In genomic region chr20:41094656-41095055, GRCh38 we compare ENCODE assay signal across 9 cellular contexts. TPM values are rescaled to one million over a fixed set of nuclear protein-coding genes. Genes with fewer than 3 reads are reported as not detected.
A peak's percentile ranks its signal among the peaks of the same experiment; 100 is the strongest.
DNase-seq lines count a peak whose midpoint lies in the region; ATAC-seq and TF ChIP-seq lines count a peak whose summit lies in the region.
"Had no signal": no experiment of that assay in that cellular context is flagged by ENCODE, and none has a peak within 500 bp of the region (broad histone marks: within the 10 kb centered on the region; RNA-seq: fewer than 3 reads in every experiment).

No MANE protein-coding gene starts in this region.

- no peaks in the 10 kb centered on the region for H3K27me3 ChIP-seq in right cardiac atrium (ENCODE audit: control insufficient read depth, insufficient read depth)
- no peaks in the 10 kb centered on the region for H3K27me3 ChIP-seq in upper lobe of right lung
- H3K27me3 ChIP-seq: upper lobe of left lung had no signal

- H3K4me1 ChIP-seq in right cardiac atrium (ENCODE audit: control insufficient read depth, insufficient read depth, low read length) = no peaks in the 10 kb centered on the region
- H3K4me1 ChIP-seq in upper lobe of right lung = no peaks in the 10 kb centered on the region

- H3K4me3 ChIP-seq in right cardiac atrium (ENCODE audit: low read length) = no peak overlapping the region
- no peak overlapping the region for H3K4me3 ChIP-seq in upper lobe of right lung
- H3K4me3 ChIP-seq: upper lobe of left lung had no signal

- ATAC-seq in right cardiac atrium (peak; percentile 28 to 30), upper lobe of right lung (peak; percentile 14), HG03521 (IDR thresholded peaks at IDR 0.05; ENCODE audit: unreplicated experiment) (no peak), GM21723 (IDR thresholded peaks at IDR 0.05; ENCODE audit: unreplicated experiment) (no peak)

- H3K27ac ChIP-seq in VCaP (peak overlapping the region; percentile 12; the same call in 1 of the 2 replicates), right cardiac atrium (ENCODE audit: low read length) (no peak overlapping the region), upper lobe of right lung (no peak overlapping the region)

- intact Hi-C loops in right cardiac atrium (cut with DNase I) = loop anchor here in 3 of 4 donors (2.0 to 5.0 kb wide), 5 partner anchors 102 to 127 kb away; no protein-coding TSS in a partner anchor
- intact Hi-C loops in upper lobe of right lung (cut with DNase I) = loop anchor here (10.0 kb wide), 1 partner anchor 100 kb away; no protein-coding TSS in a partner anchor

- DNase-seq in stimulated activated CD4-positive, alpha-beta T cell treated with anti-CD3 and anti-CD28 coated beads, Interleukin-15, amount 100 ng/mL, for 24 hours = peak; percentile 19
- no peak for DNase-seq in stimulated activated CD4-positive, alpha-beta T cell treated with anti-CD3 and anti-CD28 coated beads, Interleukin-2, amount 100 ng/mL, for 24 hours
- no peak for DNase-seq in right cardiac atrium
- no peak for DNase-seq in upper lobe of right lung
- DNase-seq in 8988T = no peak

- H3K36me3 ChIP-seq in upper lobe of right lung = peaks cover 88% of the 10 kb centered on the region

- TF ChIP-seq CTCF in VCaP (conservative IDR thresholded peaks at IDR 0.05) = no peak
- no peak for TF ChIP-seq CTCF in upper lobe of right lung (IDR thresholded peaks at IDR 0.05)

- no peaks in the 10 kb centered on the region for H3K9me3 ChIP-seq in right cardiac atrium (ENCODE audit: control insufficient read depth, low read length)
- no peaks in the 10 kb centered on the region for H3K9me3 ChIP-seq in upper lobe of right lung
- H3K9me3 ChIP-seq: upper lobe of left lung had no signal

RNA-seq across cellular contexts. Expression of gene PLCG1, which starts 42.7 kb away (rescaled TPM):
- 10 to 100 TPM; 50.1 to 62.2 (median 58.3) TPM for total RNA-seq in right cardiac atrium
- polyA plus RNA-seq in right cardiac atrium = 45.6 TPM
- total RNA-seq in upper lobe of right lung = 120 TPM

Comparison
In these comparisons a context has a peak if more than half of its experiments do, and no peak if none do; other contexts are left out.
1. ATAC-seq: peak in right cardiac atrium (2 of 2) and upper lobe of right lung (single experiment); none in HG03521 (single experiment) and GM21723 (single experiment).